ENCODE assay signal across 28 cellular contexts in genomic region chr1:85984677-85985076, GRCh38.
"Had no signal": no experiment of that assay in that cellular context is flagged by ENCODE, and none has a peak within 500 bp of the region (broad histone marks: within the 10 kb centered on the region; RNA-seq: fewer than 3 reads in every experiment).

No MANE protein-coding gene starts in this region.

- H3K4me1 ChIP-seq: colonic mucosa, SJSA1 had no signal

- H3K4me3 ChIP-seq: cardiac muscle cell, colonic mucosa, SJSA1 had no signal

- H3K27ac ChIP-seq: cardiac muscle cell, colonic mucosa, SJSA1, WERI-Rb-1 had no signal

- FAIRE-seq: TTC549 had no signal

- ATAC-seq: activated CD8-positive, alpha-beta T cell treated with anti-CD3 and anti-CD28 coated beads for 36 hours; activated T-cell treated with anti-CD3 and anti-CD28 coated beads, Interleukin-2, amount 50 U/mL, for 72 hours; activated T-helper 17 cell treated with anti-CD3 and anti-CD28 coated beads, Interleukin-2, amount 50 U/mL, for 72 hours; Panc1 had no signal

- DNase-seq: activated CD4-positive, alpha-beta T cell treated with anti-CD3 and anti-CD28 coated beads for 1 hour; activated CD4-positive, alpha-beta T cell treated with anti-CD3 and anti-CD28 coated beads, Interleukin-2, amount 10 ng/mL, durations not matched to agents 24 days and 14 days; activated CD4-positive, alpha-beta T cell treated with anti-CD3 and anti-CD28 coated beads, Interleukin-2, amount 50 U/mL, for 4 hours; activated CD4-positive, CD25-positive, alpha-beta regulatory T cell; activated CD8-positive, alpha-beta T cell treated with anti-CD3 and anti-CD28 coated beads for 36 hours; activated effector memory CD4-positive, alpha-beta T cell treated with anti-CD3 and anti-CD28 coated beads, Interleukin-2, amount 50 U/mL, for 16 hours; activated naive CD4-positive, alpha-beta T cell; activated naive CD4-positive, alpha-beta T cell treated with anti-CD3 and anti-CD28 coated beads, Interleukin-2, amount 50 U/mL, for 16 hours; activated naive CD8-positive, alpha-beta T cell treated with anti-CD3 and anti-CD28 coated beads for 36 hours; activated T-cell treated with anti-CD3 and anti-CD28 coated beads, Interleukin-2, amount 50 U/mL, for 1 hour; activated T-cell treated with anti-CD3 and anti-CD28 coated beads, Interleukin-2, amount 50 U/mL, for 72 hours; amniotic stem cell; aorta; colonic mucosa; NCI-H1105; NCI-H1417 treated with DMSO at 0.1 percent for 48 hours; NCI-H1930; NCI-H2081 treated with DMSO at 0.1 percent for 48 hours; NCI-H345; NCI-H524 treated with DMSO at 0.1 percent for 48 hours; SHP77; SK-N-SH; WERI-Rb-1 had no signal

- H3K27me3 ChIP-seq: cardiac muscle cell, colonic mucosa, SJSA1 had no signal

- H3K36me3 ChIP-seq: cardiac muscle cell, colonic mucosa, SJSA1, WERI-Rb-1 had no signal

- H3K9me3 ChIP-seq: colonic mucosa, SJSA1, SK-N-SH had no signal
